8 cellular contexts compared by ENCODE assay signal in genomic region chr5:169581580-169582227, GRCh38.
DNase-seq lines count a peak whose midpoint lies in the region; ATAC-seq and TF ChIP-seq lines count a peak whose summit lies in the region.

No MANE protein-coding gene starts in this region.

- H3K4me2 ChIP-seq in DOHH2 (ENCODE audit: low read length) = no peak overlapping the region

- H3K79me2 ChIP-seq in DOHH2 (ENCODE audit: control insufficient read depth, low read length) = peaks cover 32% of the 10 kb centered on the region

- peaks cover 14% of the 10 kb centered on the region for H3K4me1 ChIP-seq in DOHH2 (ENCODE audit: control insufficient read depth, low read length)

- in situ Hi-C loops in astrocyte of the cerebellum (cut with HindIII; ENCODE audit: low sequenced_read_pairs) = no loop called here

- peaks cover 33% of the 10 kb centered on the region for H3K27me3 ChIP-seq in DOHH2 (ENCODE audit: control insufficient read depth, low read length)

- H3K9me2 ChIP-seq in DOHH2 (replicated peaks; ENCODE audit: control insufficient read depth, low read length) = no peaks in the 10 kb centered on the region

- H3K4me3 ChIP-seq in DOHH2 (ENCODE audit: low read length) = no peak overlapping the region
- no peak overlapping the region for H3K4me3 ChIP-seq in astrocyte of the cerebellum (ENCODE audit: low read depth, low read length)

- peaks cover 10% of the 10 kb centered on the region for H3K36me3 ChIP-seq in DOHH2 (ENCODE audit: control insufficient read depth, low read length)

- H3F3A ChIP-seq in DOHH2 (ENCODE audit: control insufficient read depth, insufficient read depth) = peaks cover 4% of the 10 kb centered on the region; the same call in 1 of the 2 replicates

- DNase-seq in KG1 (lab: John Stamatoyannopoulos, UW) (peak; percentile 75), T-helper 2 cell (peak in 4 of 5 experiments; percentile 19 to 60 (median 28)), astrocyte of the cerebellum (ENCODE audit: low read depth) (no peak), iPS-NIHi11 (ENCODE audit: low spot score) (peak; percentile 52), NCI-H128 (lab: John Stamatoyannopoulos, UW; ENCODE audit: unreplicated experiment) (no peak)
- DNase-seq in stimulated activated CD4-positive, alpha-beta T cell treated with anti-CD3 and anti-CD28 coated beads, Interleukin-15, amount 100 ng/mL, for 48 hours (ENCODE audit: low read depth in 2 of 2) = peak; percentile 14 to 55

- ATAC-seq in GM21528 (IDR thresholded peaks at IDR 0.05; ENCODE audit: low FRiP score, unreplicated experiment) = peak; percentile 51

- no peak overlapping the region for H3K27ac ChIP-seq in DOHH2 (ENCODE audit: low read depth, low read length)

- H4K20me1 ChIP-seq in DOHH2 (ENCODE audit: control insufficient read depth, insufficient read depth, low read depth, low read length) = peaks cover 6% of the 10 kb centered on the region; the same call in 1 of the 2 replicates

- H3K9me3 ChIP-seq in DOHH2 (ENCODE audit: control insufficient read depth, insufficient read depth, low read length) = no peaks in the 10 kb centered on the region

- TF ChIP-seq CTCF in DOHH2 (IDR thresholded peaks at IDR 0.05; ENCODE audit: low read depth, low read length, poor library complexity, severe bottlenecking) (peak; percentile 79), astrocyte of the cerebellum (IDR thresholded peaks at IDR 0.05; ENCODE audit: low read depth, low read length, missing control alignments) (peak; percentile 86)

Comparison
In these comparisons a context has a peak if more than half of its experiments do, and no peak if none do; other contexts are left out.
1. DNase-seq: peak in KG1 (single experiment), T-helper 2 cell (4 of 5), iPS-NIHi11 (single experiment) and stimulated activated CD4-positive, alpha-beta T cell treated with anti-CD3 and anti-CD28 coated beads, Interleukin-15, amount 100 ng/mL, for 48 hours (2 of 2); none in astrocyte of the cerebellum (single experiment) and NCI-H128 (single experiment).